8 cellular contexts compared by ENCODE assay signal in the genomic region with DNA sequence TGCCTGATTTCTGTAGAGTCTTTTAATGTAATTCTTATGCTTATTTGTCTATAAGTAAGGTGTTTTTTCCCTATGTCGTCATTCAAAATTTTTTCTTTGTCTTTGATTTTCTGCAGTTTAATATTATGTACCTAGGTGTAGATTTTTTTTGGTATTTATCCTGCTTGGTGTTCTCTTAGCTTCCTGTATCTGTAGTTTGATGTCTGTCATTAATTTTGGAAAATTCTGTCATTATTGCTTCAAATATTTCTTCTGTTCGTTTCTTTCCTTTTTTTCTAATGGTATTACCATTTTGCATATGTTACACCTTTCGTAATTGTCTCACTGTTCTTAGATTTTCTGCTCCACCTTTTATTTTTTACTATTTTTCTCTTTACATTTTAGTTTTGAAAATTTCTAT.
"Had no signal": no experiment of that assay in that cellular context is flagged by ENCODE, and none has a peak within 500 bp of the region (broad histone marks: within the 10 kb centered on the region; RNA-seq: fewer than 3 reads in every experiment).

No MANE protein-coding gene starts in this region.

- ATAC-seq: GM12878 had no signal

- DNase-seq: GDM1, GF-D8 had no signal

- FAIRE-seq: G401.6, GM12878, GM12891, GM12892, GM18507, GM19239 had no signal

- H3K4me3 ChIP-seq: GM12878 had no signal
